ENCODE assay signal across 24 cellular contexts in genomic region chr18:32888311-32888710, GRCh38.
DNase-seq lines count a peak whose midpoint lies in the region; ATAC-seq and TF ChIP-seq lines count a peak whose summit lies in the region.
"Had no signal": no experiment of that assay in that cellular context is flagged by ENCODE, and none has a peak within 500 bp of the region (broad histone marks: within the 10 kb centered on the region; RNA-seq: fewer than 3 reads in every experiment).

No MANE protein-coding gene starts in this region.

- H2AFZ ChIP-seq in hepatocyte, result no peak overlapping the region
- H2AFZ ChIP-seq: GM23248 had no signal

- peak overlapping the region; percentile 50 for H3K27ac Mint-ChIP-seq in neural crest cell (ENCODE audit: unreplicated experiment)
- peak overlapping the region; percentile 43 for H3K27ac Mint-ChIP-seq in stimulated activated memory B cell treated with anti-CD40 and anti-IgM and Interleukin-4, amounts not matched to agents 10 μg/mL and 1 μg/mL and 100 μg/mL, for 72 hours
- H3K27ac Mint-ChIP-seq: CD14-positive monocyte; CD4-positive, alpha-beta T cell; CD8-positive, alpha-beta memory T cell; H9; HFFc6 had no signal

- H3K27me3 ChIP-seq in hepatocyte, result no peaks in the 10 kb centered on the region
- H3K27me3 ChIP-seq: BE2C; BLaER1 treated with 17β-estradiol and CSF1 and Interleukin-3, amounts not matched to agents 10 nM and 100 nM had no signal

- H3K36me3 ChIP-seq in HEK293 (ENCODE audit: control insufficient read depth in 2 of 2, insufficient read depth in 1 of 2, low read length in 2 of 2) (no peaks in the 10 kb centered on the region), hepatocyte (replicated peaks; ENCODE audit: insufficient read depth, low read depth) (no peaks in the 10 kb centered on the region)
- H3K36me3 ChIP-seq: BE2C; BLaER1 treated with 17β-estradiol and CSF1 and Interleukin-3, amounts not matched to agents 10 nM and 100 nM had no signal

- DNase-seq in hepatocyte (ENCODE audit: low spot score), result peak; percentile 20
- no peak for DNase-seq in neural crest cell (ENCODE audit: low read depth, low spot score)
- DNase-seq in NCI-H187 (lab: John Stamatoyannopoulos, UW), result no peak
- DNase-seq in RWPE1 (ENCODE audit: low spot score), result no peak
- DNase-seq: 8988T; ACHN; AML-193; BE2C; Calu3; CD4-positive, alpha-beta T cell; CD8-positive, alpha-beta memory T cell; COR-L47; DMS153; DND-41; GM23248; H9; HFFc6 had no signal

- H3K27ac ChIP-seq in HEK293 (ENCODE audit: extremely low read depth, low read depth, low read length) (no peak overlapping the region), hepatocyte (no peak overlapping the region), RWPE1 (no peak overlapping the region)
- H3K27ac ChIP-seq: A549; BLaER1 treated with 17β-estradiol and CSF1 and Interleukin-3, amounts not matched to agents 10 nM and 100 nM; GM23248 had no signal

- TF ChIP-seq CTCF in HEK293 (tag by site-specific recombination; IDR thresholded peaks at IDR 0.05) (no peak), hepatocyte (IDR thresholded peaks at IDR 0.05; ENCODE audit: poor library complexity) (no peak), neural crest cell (conservative IDR thresholded peaks at IDR 0.05) (no peak), RWPE1 (conservative IDR thresholded peaks at IDR 0.05; ENCODE audit: low read depth) (no peak)

- CTCF ChIA-PET in HEK293 (lab: Yijun Ruan, JAX) (no interaction called here), RWPE1 (lab: Yijun Ruan, JAX) (no interaction called here)

- POLR2A ChIA-PET in HEK293 (lab: Yijun Ruan, JAX) (no interaction called here), RWPE1 (lab: Yijun Ruan, JAX; ENCODE audit: low non-redundant PET) (no interaction called here)

- H3K4me3 Mint-ChIP-seq in neural crest cell, result no peak overlapping the region
- no peak overlapping the region for H3K4me3 Mint-ChIP-seq in stimulated activated memory B cell treated with anti-CD40 and anti-IgM and Interleukin-4, amounts not matched to agents 10 μg/mL and 1 μg/mL and 100 μg/mL, for 72 hours
- H3K4me3 Mint-ChIP-seq: CD14-positive monocyte; CD4-positive, alpha-beta T cell; CD8-positive, alpha-beta memory T cell; H9; HFFc6 had no signal

- H3K4me1 ChIP-seq in HEK293 (ENCODE audit: control insufficient read depth, insufficient read depth, low read length) (no peaks in the 10 kb centered on the region), hepatocyte (ENCODE audit: insufficient read depth) (no peaks in the 10 kb centered on the region)
- H3K4me1 ChIP-seq: A549; BE2C; BLaER1 treated with 17β-estradiol and CSF1 and Interleukin-3, amounts not matched to agents 10 nM and 100 nM had no signal

- no peak for ATAC-seq in stimulated activated memory B cell treated with anti-CD40 and anti-IgM and Interleukin-4, amounts not matched to agents 10 μg/mL and 1 μg/mL and 100 μg/mL, for 72 hours
- ATAC-seq in GM21717 (IDR thresholded peaks at IDR 0.05; ENCODE audit: unreplicated experiment), result no peak
- ATAC-seq: A549, HCT116 had no signal

- peaks cover 32% of the 10 kb centered on the region for H3K4me1 Mint-ChIP-seq in neural crest cell
- H3K4me1 Mint-ChIP-seq in stimulated activated memory B cell treated with anti-CD40 and anti-IgM and Interleukin-4, amounts not matched to agents 10 μg/mL and 1 μg/mL and 100 μg/mL, for 72 hours, result peaks cover 34% of the 10 kb centered on the region
- H3K4me1 Mint-ChIP-seq: CD14-positive monocyte; CD8-positive, alpha-beta memory T cell had no signal

- H3K4me3 ChIP-seq in HEK293 (ENCODE audit: low read depth, low read length) (no peak overlapping the region), hepatocyte (no peak overlapping the region)
- H3K4me3 ChIP-seq: A549; BLaER1 treated with 17β-estradiol and CSF1 and Interleukin-3, amounts not matched to agents 10 nM and 100 nM; GM23248 had no signal

- H3K4me2 ChIP-seq in hepatocyte, result no peak overlapping the region
- H3K4me2 ChIP-seq: A549; BLaER1 treated with 17β-estradiol and CSF1 and Interleukin-3, amounts not matched to agents 10 nM and 100 nM had no signal

- no peaks in the 10 kb centered on the region for H3K9me2 ChIP-seq in hepatocyte (replicated peaks; ENCODE audit: insufficient read depth)

- WGBS in hepatocyte (ENCODE audit: low lambda C conversion rate, missing lambda C conversion rate), result 52% methylated on average over 2 of the region's 2 CpGs

- H3K9me3 ChIP-seq in HEK293 (ENCODE audit: control insufficient read depth, insufficient read depth, low read depth, low read length), result no peaks in the 10 kb centered on the region
- H3K9me3 ChIP-seq in hepatocyte (ENCODE audit: low read depth), result no peaks in the 10 kb centered on the region
- H3K9me3 ChIP-seq: A549; BE2C; BLaER1 treated with 17β-estradiol and CSF1 and Interleukin-3, amounts not matched to agents 10 nM and 100 nM had no signal

- H3K36me3 Mint-ChIP-seq in neural crest cell (ENCODE audit: low read depth), result no peaks in the 10 kb centered on the region
- H3K36me3 Mint-ChIP-seq in stimulated activated memory B cell treated with anti-CD40 and anti-IgM and Interleukin-4, amounts not matched to agents 10 μg/mL and 1 μg/mL and 100 μg/mL, for 72 hours, result no peaks in the 10 kb centered on the region
- H3K36me3 Mint-ChIP-seq: CD14-positive monocyte; CD8-positive, alpha-beta memory T cell had no signal

- H4K20me1 ChIP-seq in hepatocyte (ENCODE audit: insufficient read depth, poor library complexity, severe bottlenecking), result no peaks in the 10 kb centered on the region
- H4K20me1 ChIP-seq: BLaER1 treated with 17β-estradiol and CSF1 and Interleukin-3, amounts not matched to agents 10 nM and 100 nM had no signal

- no peaks in the 10 kb centered on the region for H3K27me3 Mint-ChIP-seq in neural crest cell (ENCODE audit: low read depth)
- no peaks in the 10 kb centered on the region for H3K27me3 Mint-ChIP-seq in stimulated activated memory B cell treated with anti-CD40 and anti-IgM and Interleukin-4, amounts not matched to agents 10 μg/mL and 1 μg/mL and 100 μg/mL, for 72 hours
- H3K27me3 Mint-ChIP-seq: CD4-positive, alpha-beta T cell; CD8-positive, alpha-beta memory T cell had no signal

- no peaks in the 10 kb centered on the region for H3K79me2 ChIP-seq in hepatocyte

- H3K9me3 Mint-ChIP-seq in neural crest cell, result peaks cover 4% of the 10 kb centered on the region
- H3K9me3 Mint-ChIP-seq in stimulated activated memory B cell treated with anti-CD40 and anti-IgM and Interleukin-4, amounts not matched to agents 10 μg/mL and 1 μg/mL and 100 μg/mL, for 72 hours, result peaks cover 3% of the 10 kb centered on the region
- H3K9me3 Mint-ChIP-seq: H9 had no signal

TF ChIP-seq in HEK293, 187 proteins besides CTCF, POLR2A, EP300 and RAD21:
- TF ChIP-seq ZNF175 (tag by site-specific recombination; IDR thresholded peaks at IDR 0.05), result no peak
- TF ChIP-seq ZNF561 (tag by site-specific recombination; IDR thresholded peaks at IDR 0.05; ENCODE audit: borderline replicate concordance), result no peak
- TF ChIP-seq SCRT2 (tag by site-specific recombination; IDR thresholded peaks at IDR 0.05), result no peak
- no peak for TF ChIP-seq ZNF280C (tag by site-specific recombination; IDR thresholded peaks at IDR 0.05)
- TF ChIP-seq EGR2 (tag by site-specific recombination; IDR thresholded peaks at IDR 0.05; ENCODE audit: low read depth), result 0 out of 2 replicates have a peak, but pooled peaks have one; percentile 6
